In genomic region chr5:131515348-131515747, GRCh38 we compare ENCODE assay signal across 12 cellular contexts.
DNase-seq lines count a peak whose midpoint lies in the region; ATAC-seq and TF ChIP-seq lines count a peak whose summit lies in the region.
"Had no signal": no experiment of that assay in that cellular context is flagged by ENCODE, and none has a peak within 500 bp of the region (broad histone marks: within the 10 kb centered on the region; RNA-seq: fewer than 3 reads in every experiment).

No MANE protein-coding gene starts in this region.

- CTCF ChIA-PET in activated CD4-positive, alpha-beta memory T cell treated with anti-CD3 and anti-CD28 coated beads, Interleukin-2, amount 10 ng/mL, durations not matched to agents 7 days and 5 days (lab: Charles Lee), result interaction anchor here (0.7 to 1.8 kb wide), 5 partner anchors 9 to 277 kb away, joined by 3 to 6 read pairs (median 4); no protein-coding TSS in a partner anchor

- ATAC-seq in lower lobe of right lung, result no peak
- ATAC-seq in omental fat pad (ENCODE audit: low FRiP score), result no peak
- no peak for ATAC-seq in GM18511 (IDR thresholded peaks at IDR 0.05; ENCODE audit: unreplicated experiment)
- ATAC-seq: gastroesophageal sphincter had no signal

- no peaks in the 10 kb centered on the region; the same call in 1 of the 2 replicates for H4K20me1 ChIP-seq in BLaER1

- POLR2A ChIA-PET in activated CD4-positive, alpha-beta memory T cell treated with anti-CD3 and anti-CD28 coated beads, Interleukin-2, amount 10 ng/mL, durations not matched to agents 7 days and 5 days (lab: Charles Lee), result interaction anchor here (0.9 to 2.5 kb wide), 5 partner anchors 14 to 36 kb away, joined by 3 to 20 read pairs (median 9); no protein-coding TSS in a partner anchor

- intact Hi-C loops in lower lobe of right lung (cut with DNase I), result no loop called here

- no peak for TF ChIP-seq CTCF in lower lobe of right lung (IDR thresholded peaks at IDR 0.05)
- no peak for TF ChIP-seq CTCF in omental fat pad (IDR thresholded peaks at IDR 0.05)

- H3K4me3 ChIP-seq in BLaER1 (peak overlapping the region; percentile 53), lower lobe of right lung (no peak overlapping the region)
- H3K4me3 ChIP-seq: gastroesophageal sphincter had no signal

- H3K36me3 ChIP-seq in BLaER1, result peaks cover 46% of the 10 kb centered on the region
- H3K36me3 ChIP-seq in lower lobe of right lung, result peaks cover 12% of the 10 kb centered on the region

- H3K27ac Mint-ChIP-seq in activated CD4-positive, alpha-beta memory T cell treated with anti-CD3 and anti-CD28 coated beads, Interleukin-2, amount 10 ng/mL, durations not matched to agents 7 days and 5 days, result peak overlapping the region; percentile 74

- H3K27me3 ChIP-seq in BLaER1 (no peaks in the 10 kb centered on the region), lower lobe of right lung (ENCODE audit: low read depth) (no peaks in the 10 kb centered on the region)
- H3K27me3 ChIP-seq: gastroesophageal sphincter had no signal

- peaks cover 37% of the 10 kb centered on the region for H3K4me1 Mint-ChIP-seq in activated CD4-positive, alpha-beta memory T cell treated with anti-CD3 and anti-CD28 coated beads, Interleukin-2, amount 10 ng/mL, durations not matched to agents 7 days and 5 days

- peak; percentile 57 for DNase-seq in EH (ENCODE audit: low read depth)
- DNase-seq in activated CD4-positive, alpha-beta memory T cell treated with anti-CD3 and anti-CD28 coated beads, Interleukin-2, amount 10 ng/mL, durations not matched to agents 7 days and 5 days, result no peak
- no peak for DNase-seq in lower lobe of right lung
- no peak for DNase-seq in C1 segment of cervical spinal cord (lab: John Stamatoyannopoulos, UW)
- no peak for DNase-seq in omental fat pad (ENCODE audit: low spot score)
- DNase-seq in caudate nucleus (lab: John Stamatoyannopoulos, UW), result no peak
- DNase-seq: islet precursor cell, NCI-H1694 had no signal

- H3K27ac ChIP-seq in BLaER1 (peak overlapping the region; percentile 74), lower lobe of right lung (peak overlapping the region; percentile 33), caudate nucleus (ENCODE audit: low read depth, low read length) (no peak overlapping the region)
- H3K27ac ChIP-seq: gastroesophageal sphincter, RWPE1 had no signal

- no peaks in the 10 kb centered on the region for H3K27me3 Mint-ChIP-seq in activated CD4-positive, alpha-beta memory T cell treated with anti-CD3 and anti-CD28 coated beads, Interleukin-2, amount 10 ng/mL, durations not matched to agents 7 days and 5 days

- peak overlapping the region; percentile 44; the same call in 1 of the 2 replicates for H3K9ac ChIP-seq in BLaER1

- H3K36me3 Mint-ChIP-seq in activated CD4-positive, alpha-beta memory T cell treated with anti-CD3 and anti-CD28 coated beads, Interleukin-2, amount 10 ng/mL, durations not matched to agents 7 days and 5 days (ENCODE audit: low read depth), result peaks cover 27% of the 10 kb centered on the region

- H3K4me2 ChIP-seq in BLaER1, result peak overlapping the region; percentile 79

- no peaks in the 10 kb centered on the region for H3K9me3 Mint-ChIP-seq in activated CD4-positive, alpha-beta memory T cell treated with anti-CD3 and anti-CD28 coated beads, Interleukin-2, amount 10 ng/mL, durations not matched to agents 7 days and 5 days

- H3K9me3 ChIP-seq in BLaER1, result no peaks in the 10 kb centered on the region
- H3K9me3 ChIP-seq in lower lobe of right lung, result no peaks in the 10 kb centered on the region
- H3K9me3 ChIP-seq: gastroesophageal sphincter had no signal

- H3K4me3 Mint-ChIP-seq in activated CD4-positive, alpha-beta memory T cell treated with anti-CD3 and anti-CD28 coated beads, Interleukin-2, amount 10 ng/mL, durations not matched to agents 7 days and 5 days, result peak overlapping the region; percentile 67

- H3K4me1 ChIP-seq in BLaER1 (peaks cover 45% of the 10 kb centered on the region), lower lobe of right lung (peaks cover 13% of the 10 kb centered on the region)
- H3K4me1 ChIP-seq: gastroesophageal sphincter had no signal
